In genomic region chr2:169365093-169365483, GRCh38 we compare ENCODE assay signal across 8 cellular contexts. TPM values are rescaled to one million over a fixed set of nuclear protein-coding genes. Genes with fewer than 3 reads are reported as not detected.
A peak's percentile ranks its signal among the peaks of the same experiment; 100 is the strongest.
DNase-seq lines count a peak whose midpoint lies in the region; ATAC-seq, FAIRE-seq and TF ChIP-seq lines count a peak whose summit lies in the region.

No MANE protein-coding gene starts in this region.

- H3K4me1 ChIP-seq in HepG2 (ENCODE audit: insufficient read depth, low read length), result peaks cover 42% of the 10 kb centered on the region

- WGBS in HepG2 (ENCODE audit: low lambda C conversion rate), result 0% methylated on average over 1 of the region's 1 CpG

- no peaks in the 10 kb centered on the region for H4K20me1 ChIP-seq in HepG2 (ENCODE audit: insufficient read depth, low read length)

- no peak overlapping the region for H3K27ac ChIP-seq in HepG2 (ENCODE audit: extremely low read length, insufficient read depth, low read length)

- H2AFZ ChIP-seq in HepG2 (ENCODE audit: low read length), result no peak overlapping the region

- in situ Hi-C loops in HepG2 (cut with HindIII; ENCODE audit: extremely low pct_ligation_motif_present, low pct_unique_long_range_greater_than_20kb), result no loop called here

- peak; percentile 43 for ATAC-seq in HG02970 (IDR thresholded peaks at IDR 0.05; ENCODE audit: low FRiP score, unreplicated experiment)
- ATAC-seq in HepG2, result no peak

- H3K4me3 Mint-ChIP-seq in activated CD4-positive, alpha-beta T cell treated with anti-CD3 and anti-CD28 coated beads, Interleukin-2, amount 10 ng/mL, durations not matched to agents 24 days and 14 days, result peak overlapping the region; percentile 85
- H3K4me3 Mint-ChIP-seq in T-helper 2 cell treated with Interferon-gamma antibody and Interleukin-4, amounts not matched to agents 5 μg/mL and 100 μg/mL, for 36 hours, result peak overlapping the region; percentile 81

- no peaks in the 10 kb centered on the region for H3K36me3 Mint-ChIP-seq in activated CD4-positive, alpha-beta T cell treated with anti-CD3 and anti-CD28 coated beads, Interleukin-2, amount 10 ng/mL, durations not matched to agents 24 days and 14 days (ENCODE audit: low read depth)
- no peaks in the 10 kb centered on the region for H3K36me3 Mint-ChIP-seq in T-helper 2 cell treated with Interferon-gamma antibody and Interleukin-4, amounts not matched to agents 5 μg/mL and 100 μg/mL, for 36 hours (ENCODE audit: low read depth)

- no peak for FAIRE-seq in HepG2 (lab: Jason Lieb, UNC)

- POLR2A ChIA-PET in HepG2 (lab: Yijun Ruan, JAX), result no interaction called here

- TF ChIP-seq RAD21 in HepG2 (CRISPR knock-in tag; IDR thresholded peaks at IDR 0.05), result no peak

- TF ChIP-seq EP300 in HepG2 (IDR thresholded peaks at IDR 0.05; ENCODE audit: low read depth in 2 of 2, low read length in 2 of 2) (no peak), HepG2 (CRISPR knock-in tag; IDR thresholded peaks at IDR 0.05; ENCODE audit: borderline replicate concordance) (no peak)

- H3K36me3 ChIP-seq in HepG2 (replicated peaks in 1 of 2; ENCODE audit: control insufficient read depth in 1 of 2, insufficient read depth in 2 of 2, low read length in 2 of 2), result no peaks in the 10 kb centered on the region

- intact Hi-C loops in activated CD4-positive, alpha-beta T cell treated with anti-CD3 and anti-CD28 coated beads, Interleukin-2, amount 10 ng/mL, durations not matched to agents 24 days and 14 days (cut with micrococcal nuclease), result loop anchor here (10.0 kb wide), 1 partner anchor 260 kb away; no protein-coding TSS in a partner anchor
- intact Hi-C loops in HepG2 (cut with micrococcal nuclease; ENCODE audit: unreplicated experiment), result no loop called here

- no peaks in the 10 kb centered on the region for H3K9me3 ChIP-seq in HepG2 (ENCODE audit: low read length)

- CTCF ChIA-PET in HepG2 (lab: Yijun Ruan, JAX; ENCODE audit: low intra/inter-chr PET ratio, low total read pairs), result no interaction called here

- no peak overlapping the region for H3K9ac ChIP-seq in HepG2 (ENCODE audit: insufficient read depth, low read depth, low read length)

- peaks cover 25 to 54% of the 10 kb centered on the region in 2 experiments; a peak in 4 of 5 replicates for H3K27me3 ChIP-seq in HepG2 (ENCODE audit: control insufficient read depth in 1 of 2, insufficient read depth in 2 of 2, low read length in 2 of 2)

- peaks cover 49% of the 10 kb centered on the region for H3K27me3 Mint-ChIP-seq in activated CD4-positive, alpha-beta T cell treated with anti-CD3 and anti-CD28 coated beads, Interleukin-2, amount 10 ng/mL, durations not matched to agents 24 days and 14 days
- H3K27me3 Mint-ChIP-seq in T-helper 2 cell treated with Interferon-gamma antibody and Interleukin-4, amounts not matched to agents 5 μg/mL and 100 μg/mL, for 36 hours (ENCODE audit: low read depth), result peaks cover 43% of the 10 kb centered on the region

- TF ChIP-seq POLR2A in HepG2 (IDR thresholded peaks at IDR 0.05; ENCODE audit: insufficient read depth in 1 of 2, low read depth in 2 of 2, low read length in 2 of 2), result no peak

- H3K9me3 Mint-ChIP-seq in activated CD4-positive, alpha-beta T cell treated with anti-CD3 and anti-CD28 coated beads, Interleukin-2, amount 10 ng/mL, durations not matched to agents 24 days and 14 days, result peaks cover 5% of the 10 kb centered on the region
- H3K9me3 Mint-ChIP-seq in T-helper 2 cell treated with Interferon-gamma antibody and Interleukin-4, amounts not matched to agents 5 μg/mL and 100 μg/mL, for 36 hours, result peaks cover 5% of the 10 kb centered on the region

- BruUV-seq in HepG2 (replicated peaks; lab: Mats Ljungman, UMichigan), result no TSS peak

- no peak for TF ChIP-seq CTCF in HepG2 (CRISPR knock-in tag; IDR thresholded peaks at IDR 0.05)

- DNase-seq in activated CD4-positive, alpha-beta T cell treated with anti-CD3 and anti-CD28 coated beads, Interleukin-2, amount 10 ng/mL, durations not matched to agents 24 days and 14 days, result peak; percentile 71
- no peak for DNase-seq in activated CD4-positive, alpha-beta T cell treated with anti-CD3 and anti-CD28 coated beads, Interleukin-2, amount 50 U/mL, for 48 hours
- DNase-seq in T-helper 2 cell treated with Interferon-gamma antibody and Interleukin-4, amounts not matched to agents 5 μg/mL and 100 μg/mL, for 36 hours (ENCODE audit: low spot score), result no peak
- DNase-seq in HepG2 (ENCODE audit: low spot score) (no peak), NCI-H345 (lab: John Stamatoyannopoulos, UW) (no peak), A172 (ENCODE audit: low spot score) (no peak)
- no peak for DNase-seq in activated CD8-positive, alpha-beta memory T cell treated with anti-CD3 and anti-CD28 coated beads for 24 hours

- peaks cover 34% of the 10 kb centered on the region for H3K4me1 Mint-ChIP-seq in activated CD4-positive, alpha-beta T cell treated with anti-CD3 and anti-CD28 coated beads, Interleukin-2, amount 10 ng/mL, durations not matched to agents 24 days and 14 days
- H3K4me1 Mint-ChIP-seq in T-helper 2 cell treated with Interferon-gamma antibody and Interleukin-4, amounts not matched to agents 5 μg/mL and 100 μg/mL, for 36 hours (ENCODE audit: low read depth), result peaks cover 35% of the 10 kb centered on the region

- H3K27ac Mint-ChIP-seq in activated CD4-positive, alpha-beta T cell treated with anti-CD3 and anti-CD28 coated beads, Interleukin-2, amount 10 ng/mL, durations not matched to agents 24 days and 14 days, result peak overlapping the region; percentile 72
- peak overlapping the region; percentile 84 for H3K27ac Mint-ChIP-seq in T-helper 2 cell treated with Interferon-gamma antibody and Interleukin-4, amounts not matched to agents 5 μg/mL and 100 μg/mL, for 36 hours

- peak overlapping the region; percentile 58 to 67 (median 60) for H3K4me3 ChIP-seq in HepG2 (replicated peaks in 1 of 3; ENCODE audit: insufficient read depth in 1 of 3, low read depth in 2 of 3, low read length in 3 of 3)

- no peaks in the 10 kb centered on the region for H3K79me2 ChIP-seq in HepG2 (ENCODE audit: insufficient read depth, low read length)

- peak overlapping the region; percentile 84 for H3K4me2 ChIP-seq in HepG2 (ENCODE audit: low read depth, low read length)

TF ChIP-seq in HepG2, 621 proteins besides CTCF, POLR2A, EP300 and RAD21:
- no peak for TF ChIP-seq CREB1 (IDR thresholded peaks at IDR 0.05)
- TF ChIP-seq CREB1 (CRISPR knock-in tag; IDR thresholded peaks at IDR 0.05), result 0 out of 2 replicates have a peak, but pooled peaks have one; percentile 27
- no peak for TF ChIP-seq ZNF501 (CRISPR knock-in tag; IDR thresholded peaks at IDR 0.05)
- TF ChIP-seq ZBTB7B (CRISPR knock-in tag; IDR thresholded peaks at IDR 0.05), result 0 out of 2 replicates have a peak, but pooled peaks have one; percentile 17
- TF ChIP-seq IRF1 (CRISPR knock-in tag; IDR thresholded peaks at IDR 0.05; ENCODE audit: low read depth), result 0 out of 2 replicates have a peak, but pooled peaks have one; percentile 30

RNA-seq across cellular contexts. Expression of gene LRP2, which starts 2.8 kb away (rescaled TPM):
- 0.09 and 0.28 TPM in 2 replicates for total RNA-seq in activated CD4-positive, alpha-beta T cell treated with anti-CD3 and anti-CD28 coated beads, Interleukin-2, amount 10 ng/mL, durations not matched to agents 24 days and 14 days
- total RNA-seq in HepG2 (2016; rRNA removed; fragmentation: Illumina TruSeq; extraction: Trizol), result 0.03 and 0.15 TPM in 2 replicates
- not detected in 2 replicates for total RNA-seq in HepG2 (2016; cell fraction: cytosol; rRNA removed; fragmentation: Illumina TruSeq; extraction: Trizol; ENCODE audit: low read depth)
- 0.06 and 0.16 TPM in 2 replicates for total RNA-seq in HepG2 (2016; cell fraction: insoluble cytoplasmic fraction; rRNA removed; fragmentation: Illumina TruSeq; extraction: Trizol)
- 0.15 TPM in 1 of 2 replicates, not detected in the other for total RNA-seq in HepG2 (2016; cell fraction: membrane; rRNA removed; fragmentation: Illumina TruSeq; extraction: Trizol)
- 0.09 and 0.16 TPM in 2 replicates for total RNA-seq in HepG2 (2016; cell fraction: nucleus; rRNA removed; fragmentation: Illumina TruSeq; extraction: Trizol)
- 0.03 and 0.07 TPM in 2 replicates for polyA plus RNA-seq in HepG2 (2011; rRNA removed)
- 0.04 and 0.09 TPM in 2 replicates for polyA plus RNA-seq in HepG2 (2011; cell fraction: cytosol; rRNA removed)
- 0.02 and 0.14 TPM in 2 replicates for polyA plus RNA-seq in HepG2 (2011; cell fraction: nucleus; rRNA removed)
- polyA plus RNA-seq in HepG2 (2012), result 0.01 and 0.32 TPM in 2 replicates
- polyA plus RNA-seq in HepG2 (2016; cell fraction: cytosol; fragmentation: Illumina TruSeq; extraction: Trizol; ENCODE audit: low read depth), result not detected in 2 replicates
- polyA plus RNA-seq in HepG2 (2016; cell fraction: insoluble cytoplasmic fraction; fragmentation: Illumina TruSeq; extraction: Trizol; ENCODE audit: low read depth), result 0.03 TPM in 1 of 2 replicates, not detected in the other
- not detected in 2 replicates for polyA plus RNA-seq in HepG2 (2016; cell fraction: membrane; fragmentation: Illumina TruSeq; extraction: Trizol; ENCODE audit: low read depth)
- polyA plus RNA-seq in HepG2 (2016; cell fraction: nucleus; fragmentation: Illumina TruSeq; extraction: Trizol; ENCODE audit: insufficient read depth, low read depth), result not detected in 2 replicates
- polyA minus RNA-seq in HepG2 (2011; rRNA and poly(A)+ RNA removed; ENCODE audit: low replicate concordance), result 0.04 and 0.44 TPM in 2 replicates
- 0.10 and 0.18 TPM in 2 replicates for polyA minus RNA-seq in HepG2 (2011; cell fraction: cytosol; rRNA and poly(A)+ RNA removed)
- 0.26 and 1.4 TPM in 2 replicates for polyA minus RNA-seq in HepG2 (2011; cell fraction: nucleus; rRNA and poly(A)+ RNA removed)
- total RNA-seq in A172 (2014; rRNA removed; shearing (Covaris generic)), result not detected in 2 replicates
